ENCODE assay signal across 20 cellular contexts in genomic region chr7:119090851-119091250, GRCh38.
A peak's percentile ranks its signal among the peaks of the same experiment; 100 is the strongest.
DNase-seq lines count a peak whose midpoint lies in the region; FAIRE-seq and TF ChIP-seq lines count a peak whose summit lies in the region.
"Had no signal": no experiment of that assay in that cellular context is flagged by ENCODE, and none has a peak within 500 bp of the region (broad histone marks: within the 10 kb centered on the region; RNA-seq: fewer than 3 reads in every experiment).

No MANE protein-coding gene starts in this region.

- H3K27ac ChIP-seq in hepatocyte = peak overlapping the region; percentile 33
- H3K27ac ChIP-seq: Peyer's patch, SK-N-MC had no signal

- intact Hi-C loops in head of caudate nucleus (cut with DNase I) = no loop called here

- no peaks in the 10 kb centered on the region for H3K9me2 ChIP-seq in hepatocyte (replicated peaks; ENCODE audit: insufficient read depth)

- H3K27me3 ChIP-seq in hepatocyte = no peaks in the 10 kb centered on the region
- H3K27me3 ChIP-seq: Peyer's patch had no signal

- no peaks in the 10 kb centered on the region for H4K20me1 ChIP-seq in hepatocyte (ENCODE audit: insufficient read depth, poor library complexity, severe bottlenecking)

- no peaks in the 10 kb centered on the region for H3K36me3 ChIP-seq in hepatocyte (replicated peaks; ENCODE audit: insufficient read depth, low read depth)
- H3K36me3 ChIP-seq: Peyer's patch had no signal

- no peaks in the 10 kb centered on the region for H3K79me2 ChIP-seq in hepatocyte

- H2AFZ ChIP-seq in hepatocyte = no peak overlapping the region
- H2AFZ ChIP-seq: GM23338 had no signal

- DNase-seq in RKO (ENCODE audit: low spot score) (peak; percentile 39), epithelial cell of esophagus (ENCODE audit: low read depth) (peak; percentile 33), hepatocyte (ENCODE audit: low spot score) (peak; percentile 17), NCI-H2081 treated with DMSO at 0.1 percent for 48 hours (lab: John Stamatoyannopoulos, UW) (no peak), head of caudate nucleus (no peak), D721Med (ENCODE audit: insufficient read length, low spot score) (no peak)
- no peak for DNase-seq in stimulated activated naive CD4-positive, alpha-beta T cell (lab: John Stamatoyannopoulos, UW)
- DNase-seq: DMS 273 treated with DMSO at 0.1 percent for 48 hours; GDM1; HCEC 1CT; Kasumi-1; MM.1S; NCI-H1092; NCI-H146; NCI-H2081; NK-92 treated with Interleukin-12 subunit alpha and Interleukin-12 subunit beta, amount 100 ng/mL, for 24 hours; Peyer's patch; SHP77 had no signal

- peaks cover 3% of the 10 kb centered on the region for H3K4me1 ChIP-seq in hepatocyte (ENCODE audit: insufficient read depth)
- H3K4me1 ChIP-seq: Peyer's patch had no signal

- H3K9me3 ChIP-seq in hepatocyte (ENCODE audit: low read depth) = no peaks in the 10 kb centered on the region

- H3K4me2 ChIP-seq in hepatocyte = no peak overlapping the region
- H3K4me2 ChIP-seq: GM23338 had no signal

- TF ChIP-seq CTCF in epithelial cell of esophagus (IDR thresholded peaks at IDR 0.05; ENCODE audit: insufficient read depth, low read depth, low read length, missing control alignments) (no peak), hepatocyte (IDR thresholded peaks at IDR 0.05; ENCODE audit: poor library complexity) (no peak), D721Med (IDR thresholded peaks at IDR 0.05; ENCODE audit: insufficient read depth, missing control alignments) (no peak)

- no peak for FAIRE-seq in D721Med (lab: Jason Lieb, UNC)

- no peak overlapping the region for H3K4me3 ChIP-seq in epithelial cell of esophagus (ENCODE audit: low read length)
- no peak overlapping the region for H3K4me3 ChIP-seq in hepatocyte
- H3K4me3 ChIP-seq: GM23338, Peyer's patch, SK-N-MC had no signal

Comparison
In these comparisons a context has a peak if more than half of its experiments do, and no peak if none do; other contexts are left out.
1. DNase-seq: peak in RKO (single experiment), epithelial cell of esophagus (single experiment) and hepatocyte (single experiment); none in stimulated activated naive CD4-positive, alpha-beta T cell (0 of 6), NCI-H2081 treated with DMSO at 0.1 percent for 48 hours (single experiment), head of caudate nucleus (0 of 42) and D721Med (single experiment).